In genomic region chr3:61875073-61875472, GRCh38 we compare ENCODE assay signal across 11 cellular contexts.
DNase-seq lines count a peak whose midpoint lies in the region; TF ChIP-seq lines count a peak whose summit lies in the region.
"Had no signal": no experiment of that assay in that cellular context is flagged by ENCODE, and none has a peak within 500 bp of the region (broad histone marks: within the 10 kb centered on the region; RNA-seq: fewer than 3 reads in every experiment).

No MANE protein-coding gene starts in this region.

- intact Hi-C loops in lower leg skin (cut with DNase I; ENCODE audit: low total_unique reads): no loop called here

- 47 to 60% methylated on average over 2 of the region's 2 CpGs for WGBS in lower leg skin, 2 donors

- H3K27ac ChIP-seq in HUES6 (ENCODE audit: low read depth, low read length) (peak overlapping the region; percentile 52), rectal smooth muscle tissue (ENCODE audit: low read depth, low read length) (peak overlapping the region; percentile 36)
- H3K27ac ChIP-seq: adrenal gland had no signal

- H3K27me3 ChIP-seq in HUES6 (ENCODE audit: control insufficient read depth, insufficient read depth, low read length) (no peaks in the 10 kb centered on the region), adipocyte (replicated peaks; ENCODE audit: control insufficient read depth, insufficient read depth, low read length) (no peaks in the 10 kb centered on the region), rectal smooth muscle tissue (ENCODE audit: control insufficient read depth, insufficient read depth, low read length) (no peaks in the 10 kb centered on the region)
- H3K27me3 ChIP-seq: adrenal gland had no signal

- no peaks in the 10 kb centered on the region for H3K36me3 ChIP-seq in HUES6 (ENCODE audit: control insufficient read depth, insufficient read depth, low read length)
- H3K36me3 ChIP-seq in adipocyte (ENCODE audit: control insufficient read depth, insufficient read depth, low read length, severe bottlenecking): no peaks in the 10 kb centered on the region
- H3K36me3 ChIP-seq in rectal smooth muscle tissue (ENCODE audit: control insufficient read depth, insufficient read depth, low read length): no peaks in the 10 kb centered on the region
- H3K36me3 ChIP-seq: adrenal gland had no signal

- H3K4me3 ChIP-seq in HUES6 (ENCODE audit: low read depth, low read length): peak overlapping the region; percentile 30; the same call in 1 of the 2 replicates
- peak overlapping the region; percentile 29 for H3K4me3 ChIP-seq in adipocyte (ENCODE audit: low read length)
- no peak overlapping the region for H3K4me3 ChIP-seq in rectal smooth muscle tissue (ENCODE audit: low read length)
- no peak overlapping the region for H3K4me3 ChIP-seq in lower leg skin (ENCODE audit: low read depth, poor library complexity, severe bottlenecking)
- H3K4me3 ChIP-seq: adrenal gland had no signal

- no peaks in the 10 kb centered on the region for H3K9me3 ChIP-seq in HUES6 (ENCODE audit: control insufficient read depth, insufficient read depth, low read depth, low read length)
- H3K9me3 ChIP-seq in adipocyte (ENCODE audit: control insufficient read depth, low read length): no peaks in the 10 kb centered on the region
- H3K9me3 ChIP-seq: adrenal gland had no signal

- no peak overlapping the region for H3K9ac ChIP-seq in HUES6 (ENCODE audit: low read length)
- H3K9ac ChIP-seq in adipocyte (ENCODE audit: low read length): peak overlapping the region; percentile 21
- H3K9ac ChIP-seq in rectal smooth muscle tissue (ENCODE audit: low read length): no peak overlapping the region

- DNase-seq in adipocyte (ENCODE audit: low read depth) (peak; percentile 43), iPS DF 19.7 (ENCODE audit: low read depth, low spot score) (peak; percentile 54), lower leg skin (ENCODE audit: low spot score in 2 of 2) (no peak)
- DNase-seq in activated CD8-positive, alpha-beta memory T cell treated with anti-CD3 and anti-CD28 coated beads, Interleukin-2, amount 50 U/mL, for 48 hours: no peak
- DNase-seq in stimulated activated CD4-positive, alpha-beta T cell treated with anti-CD3 and anti-CD28 coated beads, Interleukin-2, amount 100 ng/mL, for 48 hours: no peak
- DNase-seq: adrenal gland, hypothalamus, naive B cell, SW 1271 had no signal

- no peak for TF ChIP-seq CTCF in lower leg skin (IDR thresholded peaks at IDR 0.05)

- TF ChIP-seq POLR2A in lower leg skin (IDR thresholded peaks at IDR 0.05): no peak

- H3K4me1 ChIP-seq in HUES6 (ENCODE audit: control insufficient read depth, insufficient read depth, low read length) (peaks cover 91% of the 10 kb centered on the region), adipocyte (ENCODE audit: control insufficient read depth, insufficient read depth, low read length) (peaks cover 76% of the 10 kb centered on the region), rectal smooth muscle tissue (ENCODE audit: control insufficient read depth, insufficient read depth, low read length) (peaks cover 26% of the 10 kb centered on the region)

Comparison
In these comparisons a context has a peak if more than half of its experiments do, and no peak if none do; other contexts are left out.
1. H3K4me3 ChIP-seq: peak in HUES6 (single experiment) and adipocyte (single experiment); none in rectal smooth muscle tissue (single experiment) and lower leg skin (single experiment).
2. DNase-seq: peak in adipocyte (single experiment) and iPS DF 19.7 (single experiment); none in activated CD8-positive, alpha-beta memory T cell treated with anti-CD3 and anti-CD28 coated beads, Interleukin-2, amount 50 U/mL, for 48 hours (single experiment), stimulated activated CD4-positive, alpha-beta T cell treated with anti-CD3 and anti-CD28 coated beads, Interleukin-2, amount 100 ng/mL, for 48 hours (0 of 2) and lower leg skin (0 of 2).